10 cellular contexts compared by ENCODE assay signal in genomic region chr10:113073549-113074189, GRCh38.
DNase-seq lines count a peak whose midpoint lies in the region; ATAC-seq and TF ChIP-seq lines count a peak whose summit lies in the region.
"Had no signal": no experiment of that assay in that cellular context is flagged by ENCODE, and none has a peak within 500 bp of the region (broad histone marks: within the 10 kb centered on the region; RNA-seq: fewer than 3 reads in every experiment).

No MANE protein-coding gene starts in this region.

- peaks cover 92% of the 10 kb centered on the region for H3K79me2 ChIP-seq in GM23338 (replicated peaks; ENCODE audit: insufficient read depth)

- no peaks in the 10 kb centered on the region for H3K9me2 ChIP-seq in GM23338 (ENCODE audit: insufficient read depth)

- TF ChIP-seq CTCF in GM23338 (conservative IDR thresholded peaks at IDR 0.05; ENCODE audit: low read depth in 2 of 2): no peak
- no peak for TF ChIP-seq CTCF in WI38 (IDR thresholded peaks at IDR 0.05; ENCODE audit: low read depth, low read length)

- peaks cover 27% of the 10 kb centered on the region for H3K36me3 Mint-ChIP-seq in GM23338 (ENCODE audit: low read depth)
- peaks cover 0 to 8% (median 3%) of the 10 kb centered on the region in 3 donors for H3K36me3 Mint-ChIP-seq in naive thymus-derived CD8-positive, alpha-beta T cell

- ATAC-seq in GM23338 (peak; percentile 63), left ventricle myocardium superior (peak; percentile 65), sciatic nerve (peak; percentile 85)
- no peak for ATAC-seq in naive thymus-derived CD8-positive, alpha-beta T cell

- peaks cover 52% of the 10 kb centered on the region for H3K4me1 ChIP-seq in GM23338 (ENCODE audit: insufficient read depth)

- peak; percentile 75 for DNase-seq in GM23338 (ENCODE audit: low spot score)
- peak; percentile 68 for DNase-seq in left ventricle myocardium superior
- peak; percentile 69 for DNase-seq in sciatic nerve (ENCODE audit: low spot score)
- DNase-seq in NCI-H774 (lab: John Stamatoyannopoulos, UW): no peak
- DNase-seq in activated CD8-positive, alpha-beta memory T cell treated with anti-CD3 and anti-CD28 coated beads, Interleukin-2, amount 50 U/mL, for 48 hours: no peak
- no peak for DNase-seq in naive thymus-derived CD8-positive, alpha-beta T cell
- DNase-seq in germinal center (ENCODE audit: low spot score): no peak
- DNase-seq: activated T-cell treated with anti-CD3 and anti-CD28 coated beads, Interleukin-2, amount 50 U/mL, for 24 hours had no signal

- peaks cover 61% of the 10 kb centered on the region for H4K20me1 ChIP-seq in GM23338 (replicated peaks; ENCODE audit: insufficient read depth)

- no peaks in the 10 kb centered on the region for H3K27me3 ChIP-seq in GM23338 (ENCODE audit: insufficient read depth)

- no peak overlapping the region for H2AFZ ChIP-seq in GM23338

- H3K4me2 ChIP-seq in GM23338: no peak overlapping the region

- H3K27me3 Mint-ChIP-seq in GM23338 (ENCODE audit: insufficient read depth, low read depth, poor library complexity): peaks cover 13% of the 10 kb centered on the region
- no peaks in the 10 kb centered on the region for H3K27me3 Mint-ChIP-seq in naive thymus-derived CD8-positive, alpha-beta T cell
- H3K27me3 Mint-ChIP-seq: activated T-cell treated with anti-CD3 and anti-CD28 coated beads, Interleukin-2, amount 50 U/mL, for 24 hours had no signal

- peaks cover 11% of the 10 kb centered on the region for H3F3A ChIP-seq in GM23338 (replicated peaks; ENCODE audit: low read depth)

- peak overlapping the region; percentile 50; the same call in 1 of the 2 replicates for H3K27ac Mint-ChIP-seq in GM23338
- no peak overlapping the region for H3K27ac Mint-ChIP-seq in naive thymus-derived CD8-positive, alpha-beta T cell
- H3K27ac Mint-ChIP-seq: activated T-cell treated with anti-CD3 and anti-CD28 coated beads, Interleukin-2, amount 50 U/mL, for 24 hours had no signal

- no peaks in the 10 kb centered on the region for H3K36me3 ChIP-seq in GM23338 (ENCODE audit: insufficient read depth)

- H3K9me3 Mint-ChIP-seq in GM23338: no peaks in the 10 kb centered on the region
- H3K9me3 Mint-ChIP-seq in naive thymus-derived CD8-positive, alpha-beta T cell: no peaks in the 10 kb centered on the region
- H3K9me3 Mint-ChIP-seq: activated T-cell treated with anti-CD3 and anti-CD28 coated beads, Interleukin-2, amount 50 U/mL, for 24 hours; neural crest cell had no signal

- peaks cover 59% of the 10 kb centered on the region for H3K4me1 Mint-ChIP-seq in GM23338
- no peaks in the 10 kb centered on the region for H3K4me1 Mint-ChIP-seq in naive thymus-derived CD8-positive, alpha-beta T cell

- POLR2A ChIA-PET in naive thymus-derived CD8-positive, alpha-beta T cell (lab: Charles Lee): no interaction called here

- H3K4me3 ChIP-seq in GM23338: no peak overlapping the region
- peak overlapping the region; percentile 27 for H3K4me3 ChIP-seq in WI38 (ENCODE audit: low read depth, low read length)

- intact Hi-C loops in left ventricle myocardium superior (cut with micrococcal nuclease) (no loop called here), sciatic nerve (cut with DNase I) (loop anchor here (10.0 kb wide), 1 partner anchor 119 kb away; the partner anchor contains the start of gene TCF7L2)

- H3K4me3 Mint-ChIP-seq in GM23338: no peak overlapping the region
- no peak overlapping the region for H3K4me3 Mint-ChIP-seq in naive thymus-derived CD8-positive, alpha-beta T cell
- H3K4me3 Mint-ChIP-seq: activated T-cell treated with anti-CD3 and anti-CD28 coated beads, Interleukin-2, amount 50 U/mL, for 24 hours; neural crest cell had no signal

- peak overlapping the region; percentile 65; the same call in 1 of the 2 replicates for H3K27ac ChIP-seq in GM23338 (ENCODE audit: low read depth)

TF ChIP-seq in GM23338, 12 proteins besides CTCF, POLR2A, EP300 and RAD21 (continues in another document):
- TF ChIP-seq STAT1 (IDR thresholded peaks at IDR 0.05; ENCODE audit: unreplicated experiment) (no peak), JUNB (IDR thresholded peaks at IDR 0.05; ENCODE audit: unreplicated experiment) (no peak), ETS1 (IDR thresholded peaks at IDR 0.05) (no peak), ZNF462 (CRISPR knock-in tag; IDR thresholded peaks at IDR 0.05) (no peak), POLR2AphosphoS5 (IDR thresholded peaks at IDR 0.05; ENCODE audit: low read depth) (no peak), NANOG (IDR thresholded peaks at IDR 0.05; ENCODE audit: borderline replicate concordance) (no peak), CREB1 (CRISPR knock-in tag; IDR thresholded peaks at IDR 0.05; ENCODE audit: low read depth) (no peak), ZNF331 (CRISPR knock-in tag; IDR thresholded peaks at IDR 0.05; ENCODE audit: low read depth) (no peak), EZH2phosphoT487 (IDR thresholded peaks at IDR 0.05; ENCODE audit: unreplicated experiment) (no peak), EZH2 (IDR thresholded peaks at IDR 0.05; ENCODE audit: low read depth, unreplicated experiment) (no peak)

Comparison
In these comparisons a context has a peak if more than half of its experiments do, and no peak if none do; other contexts are left out.
1. ATAC-seq: peak in GM23338 (single experiment), left ventricle myocardium superior (single experiment) and sciatic nerve (single experiment); none in naive thymus-derived CD8-positive, alpha-beta T cell (0 of 2).
2. DNase-seq: peak in GM23338 (single experiment), left ventricle myocardium superior (single experiment) and sciatic nerve (single experiment); none in NCI-H774 (single experiment), activated CD8-positive, alpha-beta memory T cell treated with anti-CD3 and anti-CD28 coated beads, Interleukin-2, amount 50 U/mL, for 48 hours (single experiment), naive thymus-derived CD8-positive, alpha-beta T cell (0 of 10) and germinal center (single experiment).